In genomic region chr15:25182098-25182478, GRCh38 we compare ENCODE assay signal across 12 cellular contexts.
"Had no signal": no experiment of that assay in that cellular context is flagged by ENCODE, and none has a peak within 500 bp of the region (broad histone marks: within the 10 kb centered on the region; RNA-seq: fewer than 3 reads in every experiment).

No MANE protein-coding gene starts in this region.

- H3K4me3 ChIP-seq: cardiac muscle cell, SK-N-MC, smooth muscle cell, thoracic aorta had no signal

- H3K27me3 ChIP-seq: cardiac muscle cell had no signal

- H3K4me1 Mint-ChIP-seq: natural killer cell; stimulated activated naive CD8-positive, alpha-beta T cell treated with anti-CD3 and anti-CD28 coated beads, Interleukin-15, amount 100 ng/mL, for 72 hours had no signal

- H3K4me3 Mint-ChIP-seq: activated T-helper 1 cell treated with anti-CD3 and anti-CD28 coated beads, Interleukin-12 subunit alpha, Interleukin-12 subunit beta, Interleukin-2, Interleukin-4 antibody, amounts not matched to agents 30 ng/mL and 10 ng/mL and 1 ng/mL, durations not matched to agents 14 hours and 24 hours and 36 hours; natural killer cell; stimulated activated naive CD8-positive, alpha-beta T cell treated with anti-CD3 and anti-CD28 coated beads, Interleukin-15, amount 100 ng/mL, for 72 hours had no signal

- H3K9me3 Mint-ChIP-seq: natural killer cell had no signal

- DNase-seq: activated CD4-positive, alpha-beta T cell treated with anti-CD3 and anti-CD28 coated beads, Interleukin-2, amount 50 U/mL, for 4 hours; activated naive CD4-positive, alpha-beta T cell; mesenchymal stem cell; natural killer cell; stimulated activated naive CD8-positive, alpha-beta T cell treated with anti-CD3 and anti-CD28 coated beads, Interleukin-15, amount 100 ng/mL, for 72 hours had no signal

- H3K27me3 Mint-ChIP-seq: progenitor cell of endocrine pancreas; stimulated activated naive CD8-positive, alpha-beta T cell treated with anti-CD3 and anti-CD28 coated beads, Interleukin-15, amount 100 ng/mL, for 72 hours had no signal

- H3K36me3 Mint-ChIP-seq: natural killer cell had no signal

- H3K4me2 ChIP-seq: smooth muscle cell had no signal

- H3K27ac Mint-ChIP-seq: activated T-helper 1 cell treated with anti-CD3 and anti-CD28 coated beads, Interleukin-12 subunit alpha, Interleukin-12 subunit beta, Interleukin-2, Interleukin-4 antibody, amounts not matched to agents 30 ng/mL and 10 ng/mL and 1 ng/mL, durations not matched to agents 14 hours and 24 hours and 36 hours; natural killer cell; progenitor cell of endocrine pancreas; stimulated activated naive CD8-positive, alpha-beta T cell treated with anti-CD3 and anti-CD28 coated beads, Interleukin-15, amount 100 ng/mL, for 72 hours had no signal

- H3K27ac ChIP-seq: cardiac muscle cell, SK-N-MC, thoracic aorta had no signal

- H3K36me3 ChIP-seq: cardiac muscle cell, thoracic aorta had no signal

- ATAC-seq: natural killer cell; right cardiac atrium; stimulated activated naive CD8-positive, alpha-beta T cell treated with anti-CD3 and anti-CD28 coated beads, Interleukin-15, amount 100 ng/mL, for 72 hours had no signal
